In the genomic region with DNA sequence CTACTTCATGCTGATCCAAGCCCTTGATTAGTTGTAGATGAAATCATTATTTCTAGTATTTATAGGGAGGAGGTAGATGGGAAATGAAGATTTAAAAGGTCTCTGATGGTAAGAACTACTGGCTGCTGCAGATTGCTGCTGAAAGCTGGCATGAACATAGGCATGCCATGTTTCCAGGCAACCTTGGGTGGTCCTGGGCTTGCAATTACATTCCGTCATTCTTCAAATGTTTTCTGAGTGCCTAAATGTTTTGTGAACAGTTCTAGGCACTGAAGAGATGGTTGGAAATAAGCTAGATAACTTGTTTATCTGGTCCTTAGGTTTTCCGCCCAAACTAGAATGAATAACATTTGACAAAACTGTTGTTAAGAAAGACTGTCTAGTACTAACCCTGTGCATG, we compare ENCODE assay signal across 19 cellular contexts.
DNase-seq lines count a peak whose midpoint lies in the region; ATAC-seq and TF ChIP-seq lines count a peak whose summit lies in the region.
"Had no signal": no experiment of that assay in that cellular context is flagged by ENCODE, and none has a peak within 500 bp of the region (broad histone marks: within the 10 kb centered on the region; RNA-seq: fewer than 3 reads in every experiment).

No MANE protein-coding gene starts in this region.

- H3K4me2 ChIP-seq in mesendoderm (ENCODE audit: low read length), result no peak overlapping the region
- H3K4me2 ChIP-seq: BLaER1 treated with 17β-estradiol and CSF1 and Interleukin-3, amounts not matched to agents 10 nM and 100 nM had no signal

- in situ Hi-C loops in G401 (cut with HindIII; ENCODE audit: low sequenced_read_pairs), result no loop called here

- no peak overlapping the region for H2BK120ac ChIP-seq in mesendoderm (ENCODE audit: low read depth, low read length)

- H4K5ac ChIP-seq in mesendoderm (ENCODE audit: low read length), result no peak overlapping the region

- POLR2A ChIA-PET in naive thymus-derived CD4-positive, alpha-beta T cell (lab: Charles Lee), result no interaction called here

- no peak overlapping the region for H4K8ac ChIP-seq in mesendoderm (ENCODE audit: low read depth, low read length)

- no peaks in the 10 kb centered on the region for H3K79me1 ChIP-seq in mesendoderm (ENCODE audit: low read length)

- peaks cover 19 to 55% (median 44%) of the 10 kb centered on the region in 5 donors for H3K27me3 Mint-ChIP-seq in naive thymus-derived CD4-positive, alpha-beta T cell

- no peak overlapping the region for H3K18ac ChIP-seq in mesendoderm (ENCODE audit: low read length)

- no peak overlapping the region for H3K27ac Mint-ChIP-seq in naive thymus-derived CD4-positive, alpha-beta T cell
- H3K27ac Mint-ChIP-seq: B cell; CD8-positive, alpha-beta memory T cell had no signal

- no peak overlapping the region for H2BK5ac ChIP-seq in mesendoderm (ENCODE audit: low read length)

- H3K4me1 ChIP-seq in mesendoderm (ENCODE audit: control insufficient read depth, low read depth, low read length), result no peaks in the 10 kb centered on the region
- peaks cover 18 to 20% of the 10 kb centered on the region in 2 donors for H3K4me1 ChIP-seq in thyroid gland
- no peaks in the 10 kb centered on the region for H3K4me1 ChIP-seq in naive thymus-derived CD4-positive, alpha-beta T cell (ENCODE audit: control insufficient read depth in 2 of 2, insufficient read depth in 2 of 2, low read length in 2 of 2)

- no peak overlapping the region for H3K9ac ChIP-seq in mesendoderm (ENCODE audit: low read length)
- H3K9ac ChIP-seq: BLaER1 treated with 17β-estradiol and CSF1 and Interleukin-3, amounts not matched to agents 10 nM and 100 nM; GM23248 had no signal

- H3K4ac ChIP-seq in mesendoderm (ENCODE audit: low read depth, low read length), result no peak overlapping the region

- H3K36me3 Mint-ChIP-seq in naive thymus-derived CD4-positive, alpha-beta T cell, result peaks cover 0 to 5% (median 0%) of the 10 kb centered on the region in 5 donors
- H3K36me3 Mint-ChIP-seq: CD8-positive, alpha-beta memory T cell had no signal

- no peaks in the 10 kb centered on the region for H3K79me2 ChIP-seq in mesendoderm (ENCODE audit: control insufficient read depth, insufficient read depth, low read length)

- H3K56ac ChIP-seq in mesendoderm (ENCODE audit: low read length), result no peak overlapping the region

- H3K27ac ChIP-seq in mesendoderm (ENCODE audit: low read depth, low read length), result no peak overlapping the region
- H3K27ac ChIP-seq in thyroid gland, result peak overlapping the region in 2 of 3 donors; percentile 49 to 67
- H3K27ac ChIP-seq in naive thymus-derived CD4-positive, alpha-beta T cell (ENCODE audit: low read depth, low read length), result no peak overlapping the region
- H3K27ac ChIP-seq: BLaER1 treated with 17β-estradiol and CSF1 and Interleukin-3, amounts not matched to agents 10 nM and 100 nM; GM23248; HL-60 had no signal

- WGBS in mesendoderm (ENCODE audit: extremely low coverage, insufficient coverage, low lambda C conversion rate), result no CpG with 5 or more reads among the region's 2 CpGs
- 76 to 87% methylated on average over 2 of the region's 2 CpGs for WGBS in thyroid gland, 2 donors

- no peak overlapping the region for H3K4me3 Mint-ChIP-seq in naive thymus-derived CD4-positive, alpha-beta T cell
- H3K4me3 Mint-ChIP-seq: B cell; CD8-positive, alpha-beta memory T cell had no signal

- no peak for ATAC-seq in naive thymus-derived CD4-positive, alpha-beta T cell

- peaks cover 0 to 15% (median 2%) of the 10 kb centered on the region in 11 donors for H3K9me3 Mint-ChIP-seq in naive thymus-derived CD4-positive, alpha-beta T cell

- H3K4me3 ChIP-seq in mesendoderm (ENCODE audit: low read length), result no peak overlapping the region
- H3K4me3 ChIP-seq in thyroid gland (replicated peaks in 1 of 3), result no peak overlapping the region
- H3K4me3 ChIP-seq in naive thymus-derived CD4-positive, alpha-beta T cell (ENCODE audit: low read length), result no peak overlapping the region
- H3K4me3 ChIP-seq: BLaER1 treated with 17β-estradiol and CSF1 and Interleukin-3, amounts not matched to agents 10 nM and 100 nM; GM23248 had no signal

- intact Hi-C loops in thyroid gland (cut with DNase I), result no loop called here
- intact Hi-C loops in naive thymus-derived CD4-positive, alpha-beta T cell (cut with micrococcal nuclease), result no loop called here

- CTCF ChIA-PET in naive thymus-derived CD4-positive, alpha-beta T cell (lab: Charles Lee), result no interaction called here

- DNase-seq in G401 (ENCODE audit: low spot score) (peak; percentile 44), astrocyte of the hippocampus (ENCODE audit: low read depth, low spot score) (peak; percentile 7), mesendoderm (peak; percentile 10), thyroid gland (no peak), SKM-1 treated with dmso at 0.1 percent for 144 hours (lab: John Stamatoyannopoulos, UW; ENCODE audit: unreplicated experiment) (no peak), NCI-H345 (lab: John Stamatoyannopoulos, UW) (no peak), germinal center (ENCODE audit: low spot score) (no peak)
- no peak for DNase-seq in naive thymus-derived CD4-positive, alpha-beta T cell
- DNase-seq: 8988T; CD8-positive, alpha-beta memory T cell; COR-L47; DMS 273 treated with DMSO at 0.1 percent for 48 hours; DND-41; EL; GM23248; HCEC 1CT had no signal

- no peak overlapping the region for H2BK15ac ChIP-seq in mesendoderm (replicated peaks; ENCODE audit: low read depth)

- H3K4me1 Mint-ChIP-seq in naive thymus-derived CD4-positive, alpha-beta T cell, result no peaks in the 10 kb centered on the region
- H3K4me1 Mint-ChIP-seq: B cell; CD8-positive, alpha-beta memory T cell had no signal

- H3K36me3 ChIP-seq in mesendoderm (ENCODE audit: control insufficient read depth, insufficient read depth, low read length) (no peaks in the 10 kb centered on the region), thyroid gland (no peaks in the 10 kb centered on the region)
- no peaks in the 10 kb centered on the region for H3K36me3 ChIP-seq in naive thymus-derived CD4-positive, alpha-beta T cell (ENCODE audit: control insufficient read depth in 2 of 3, insufficient read depth in 3 of 3, low read length in 3 of 3)
- H3K36me3 ChIP-seq: BLaER1 treated with 17β-estradiol and CSF1 and Interleukin-3, amounts not matched to agents 10 nM and 100 nM had no signal

- no peak for TF ChIP-seq CTCF in thyroid gland (IDR thresholded peaks at IDR 0.05)

- no peaks in the 10 kb centered on the region for H3K9me3 ChIP-seq in thyroid gland
- H3K9me3 ChIP-seq in naive thymus-derived CD4-positive, alpha-beta T cell (ENCODE audit: control insufficient read depth in 2 of 3, low read length in 3 of 3), result no peaks in the 10 kb centered on the region

- no peak overlapping the region for H3K23ac ChIP-seq in mesendoderm (ENCODE audit: low read length)

- TF ChIP-seq POLR2A in thyroid gland (IDR thresholded peaks at IDR 0.05), result no peak

- no peaks in the 10 kb centered on the region for H3K27me3 ChIP-seq in mesendoderm (ENCODE audit: insufficient read depth, low read length, poor library complexity)
- no peaks in the 10 kb centered on the region for H3K27me3 ChIP-seq in thyroid gland
- no peaks in the 10 kb centered on the region for H3K27me3 ChIP-seq in naive thymus-derived CD4-positive, alpha-beta T cell (ENCODE audit: control insufficient read depth in 2 of 2, insufficient read depth in 2 of 2, low read length in 2 of 2)
- H3K27me3 ChIP-seq: BLaER1 treated with 17β-estradiol and CSF1 and Interleukin-3, amounts not matched to agents 10 nM and 100 nM had no signal

- H2AK5ac ChIP-seq in mesendoderm (ENCODE audit: low read length), result no peak overlapping the region

Comparison
In these comparisons a context has a peak if more than half of its experiments do, and no peak if none do; other contexts are left out.
1. DNase-seq: peak in G401 (single experiment), astrocyte of the hippocampus (single experiment) and mesendoderm (single experiment); none in thyroid gland (0 of 2), SKM-1 treated with dmso at 0.1 percent for 144 hours (single experiment), naive thymus-derived CD4-positive, alpha-beta T cell (0 of 9), NCI-H345 (single experiment) and germinal center (single experiment).
2. H3K27ac ChIP-seq: peak in thyroid gland (2 of 3); none in mesendoderm (single experiment) and naive thymus-derived CD4-positive, alpha-beta T cell (single experiment).